In genomic region chr5:78649220-78649700, GRCh38 we compare ENCODE assay signal across 2 cellular contexts.
A peak's percentile ranks its signal among the peaks of the same experiment; 100 is the strongest.
TF ChIP-seq lines count a peak whose summit lies in the region.

No MANE protein-coding gene starts in this region.

TF ChIP-seq in K562, 482 proteins besides CTCF, POLR2A, EP300 and RAD21:
- TF ChIP-seq HMGN3 (IDR thresholded peaks at IDR 0.05; ENCODE audit: borderline replicate concordance, extremely low read depth, insufficient read length, low read depth, low read length) = peak; percentile 1
- TF ChIP-seq XRCC4 (IDR thresholded peaks at IDR 0.05; ENCODE audit: extremely low read depth, insufficient read depth, insufficient read length) = no peak
- TF ChIP-seq MAFG (tag; conservative IDR thresholded peaks at IDR 0.05) = no peak
- TF ChIP-seq ADNP (tag; IDR thresholded peaks at IDR 0.05) = no peak
- TF ChIP-seq TCF7L2 (IDR thresholded peaks at IDR 0.05; ENCODE audit: low read depth, low read length) = no peak
TF ChIP-seq in K562: peak in this region for 1.

TF ChIP-seq in HepG2, 621 proteins besides CTCF, POLR2A, EP300 and RAD21:
- TF ChIP-seq ZNF772 (CRISPR knock-in tag; IDR thresholded peaks at IDR 0.05) (peak; percentile 26; the same call in 1 of the 2 replicates), TAF1 (CRISPR knock-in tag; IDR thresholded peaks at IDR 0.05) (0 out of 2 replicates have a peak, but pooled peaks have one; percentile 17), KLF12 (CRISPR knock-in tag; IDR thresholded peaks at IDR 0.05; ENCODE audit: borderline replicate concordance) (0 out of 2 replicates have a peak, but pooled peaks have one; percentile 2), ZFX (CRISPR knock-in tag; IDR thresholded peaks at IDR 0.05; ENCODE audit: low read depth) (peak; percentile 7; the same call in 1 of the 2 replicates), ZBTB7B (CRISPR knock-in tag; IDR thresholded peaks at IDR 0.05) (0 out of 2 replicates have a peak, but pooled peaks have one; percentile 19), ISL2 (CRISPR knock-in tag; IDR thresholded peaks at IDR 0.05) (peak; percentile 16; the same call in 1 of the 2 replicates), ONECUT2 (CRISPR knock-in tag; IDR thresholded peaks at IDR 0.05) (no peak), IRF2 (CRISPR knock-in tag; IDR thresholded peaks at IDR 0.05) (0 out of 2 replicates have a peak, but pooled peaks have one; percentile 7), ZNF382 (CRISPR knock-in tag; IDR thresholded peaks at IDR 0.05; ENCODE audit: borderline replicate concordance) (no peak), MAF1 (CRISPR knock-in tag; IDR thresholded peaks at IDR 0.05; ENCODE audit: borderline replicate concordance) (no peak), MAX (IDR thresholded peaks at IDR 0.05) (no peak)
